8 cellular contexts compared by ENCODE assay signal in the genomic region with DNA sequence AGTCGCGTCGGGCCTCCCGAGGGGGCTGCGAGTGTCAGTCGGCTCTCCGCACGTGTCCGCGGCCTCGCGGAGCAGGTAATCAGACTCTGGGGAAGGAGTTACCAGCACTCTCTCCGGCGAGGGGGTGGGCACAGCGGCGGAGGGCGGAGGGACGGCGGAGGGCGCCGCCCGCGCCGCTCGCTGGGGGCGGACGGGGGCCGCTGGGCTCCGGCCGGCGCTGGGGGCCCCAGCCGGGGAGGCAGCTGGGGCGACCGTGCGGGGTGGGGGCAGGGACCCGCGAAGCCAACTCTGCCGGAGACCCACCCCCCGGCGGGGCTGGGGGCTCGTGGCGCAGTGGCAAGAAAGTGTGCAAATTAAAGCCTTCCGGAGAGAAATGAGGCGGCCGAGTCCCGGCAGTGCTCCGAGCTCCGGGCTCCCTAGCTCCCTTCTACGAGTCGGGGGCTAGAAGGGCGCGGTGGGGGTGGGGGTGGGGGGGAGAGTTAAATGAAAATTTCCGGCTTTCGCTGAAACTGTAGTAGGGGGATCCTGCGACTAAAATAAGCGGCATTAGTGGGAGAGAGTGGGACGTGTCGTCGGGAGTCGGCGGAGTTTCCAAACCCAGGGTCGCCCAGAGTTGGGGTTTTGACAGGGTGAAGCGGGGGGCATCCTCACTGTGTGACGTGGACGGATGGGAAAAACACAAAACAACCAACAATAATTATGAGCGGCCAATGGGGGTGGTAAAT. TPM values are rescaled to one million over a fixed set of nuclear protein-coding genes. Genes with fewer than 3 reads are reported as not detected.
A peak's percentile ranks its signal among the peaks of the same experiment; 100 is the strongest.
DNase-seq lines count a peak whose midpoint lies in the region; ATAC-seq and TF ChIP-seq lines count a peak whose summit lies in the region.

A gene (minus strand): TSS at position 85 of the 725 bp plus-strand sequence. CDS start 3,250 bp downstream, outside the sequence.

- ATAC-seq in HG03571 (IDR thresholded peaks at IDR 0.05; ENCODE audit: unreplicated experiment), result peak; percentile 22
- ATAC-seq in activated naive CD8-positive, alpha-beta T cell treated with anti-CD3 and anti-CD28 coated beads, Interleukin-2, amount 10 ng/mL, durations not matched to agents 7 days and 5 days (ENCODE audit: low read depth), result peak; percentile 47

- TF ChIP-seq CTCF in right atrium auricular region (IDR thresholded peaks at IDR 0.05) (no peak), retinal pigment epithelial cell (conservative IDR thresholded peaks at IDR 0.05; ENCODE audit: low read depth, low read length) (no peak)

- H3K9me3 Mint-ChIP-seq in activated naive CD8-positive, alpha-beta T cell treated with anti-CD3 and anti-CD28 coated beads, Interleukin-2, amount 10 ng/mL, durations not matched to agents 7 days and 5 days, result no peaks in the 10 kb centered on the region

- H3K27ac ChIP-seq in right atrium auricular region, result peak within 1 kb of the TSS; percentile 95

- DNase-seq in AG20443 (ENCODE audit: low spot score) (peak; percentile 87), GM19238 (ENCODE audit: insufficient read length, low spot score) (peak; percentile 56), SW480 (ENCODE audit: low spot score) (peak; percentile 87), right atrium auricular region (ENCODE audit: low spot score) (no peak), retinal pigment epithelial cell (ENCODE audit: low read depth) (no peak), NCI-H446 treated with DMSO at 0.1 percent for 48 hours (lab: John Stamatoyannopoulos, UW) (no peak)
- peak; percentile 78 for DNase-seq in activated naive CD8-positive, alpha-beta T cell treated with anti-CD3 and anti-CD28 coated beads, Interleukin-2, amount 10 ng/mL, durations not matched to agents 7 days and 5 days

- peak within 1 kb of the TSS; percentile 95 for H3K27ac Mint-ChIP-seq in activated naive CD8-positive, alpha-beta T cell treated with anti-CD3 and anti-CD28 coated beads, Interleukin-2, amount 10 ng/mL, durations not matched to agents 7 days and 5 days

- H3K36me3 ChIP-seq in right atrium auricular region, result no peaks in the 10 kb centered on the region

- H3K4me3 Mint-ChIP-seq in activated naive CD8-positive, alpha-beta T cell treated with anti-CD3 and anti-CD28 coated beads, Interleukin-2, amount 10 ng/mL, durations not matched to agents 7 days and 5 days, result peak within 1 kb of the TSS; percentile 98

- H3K4me1 Mint-ChIP-seq in activated naive CD8-positive, alpha-beta T cell treated with anti-CD3 and anti-CD28 coated beads, Interleukin-2, amount 10 ng/mL, durations not matched to agents 7 days and 5 days, result peaks cover 15% of the 10 kb centered on the region

- peaks cover 22% of the 10 kb centered on the region for H3K36me3 Mint-ChIP-seq in activated naive CD8-positive, alpha-beta T cell treated with anti-CD3 and anti-CD28 coated beads, Interleukin-2, amount 10 ng/mL, durations not matched to agents 7 days and 5 days

- H3K27me3 ChIP-seq in right atrium auricular region, result no peaks in the 10 kb centered on the region

- peaks cover 36% of the 10 kb centered on the region for H3K27me3 Mint-ChIP-seq in activated naive CD8-positive, alpha-beta T cell treated with anti-CD3 and anti-CD28 coated beads, Interleukin-2, amount 10 ng/mL, durations not matched to agents 7 days and 5 days

- H3K4me3 ChIP-seq in right atrium auricular region (peak within 1 kb of the TSS; percentile 84 to 86), retinal pigment epithelial cell (ENCODE audit: low read length) (peak within 1 kb of the TSS; percentile 74)

- POLR2A ChIA-PET in activated naive CD8-positive, alpha-beta T cell treated with anti-CD3 and anti-CD28 coated beads, Interleukin-2, amount 10 ng/mL, durations not matched to agents 7 days and 5 days (lab: Charles Lee), result interaction anchor here (0.8 to 1.7 kb wide), 7 partner anchors 68 to 308 kb away, joined by 3 to 9 read pairs (median 5); a partner anchor contains a TSS

- no peaks in the 10 kb centered on the region for H3K9me3 ChIP-seq in right atrium auricular region

- H3K4me1 ChIP-seq in right atrium auricular region, result peaks cover 0 to 11% of the 10 kb centered on the region in 2 donors

RNA-seq across cellular contexts. Expression of the gene that starts here (rescaled TPM):
- total RNA-seq in activated naive CD8-positive, alpha-beta T cell treated with anti-CD3 and anti-CD28 coated beads, Interleukin-2, amount 10 ng/mL, durations not matched to agents 7 days and 5 days, result 10 to 100 TPM; 98.6 to 99.8 TPM
- 10 to 100 TPM; 10.6 to 12.4 TPM for total RNA-seq in right atrium auricular region

Comparison
In these comparisons a context has a peak if more than half of its experiments do, and no peak if none do; other contexts are left out.
1. RNA of the gene that starts here (total RNA-seq): 98.6 to 99.8 TPM in activated naive CD8-positive, alpha-beta T cell treated with anti-CD3 and anti-CD28 coated beads, Interleukin-2, amount 10 ng/mL, durations not matched to agents 7 days and 5 days; 10.6 to 12.4 TPM in right atrium auricular region; every median in the first group is over 4 times any median in the second.
2. DNase-seq: peak in AG20443 (single experiment), GM19238 (single experiment), SW480 (single experiment) and activated naive CD8-positive, alpha-beta T cell treated with anti-CD3 and anti-CD28 coated beads, Interleukin-2, amount 10 ng/mL, durations not matched to agents 7 days and 5 days (single experiment); none in right atrium auricular region (single experiment), retinal pigment epithelial cell (single experiment) and NCI-H446 treated with DMSO at 0.1 percent for 48 hours (single experiment).